Comparison of ENCODE assay signal across 16 cellular contexts in genomic region chr20:58713801-58714339, GRCh38. TPM values are rescaled to one million over a fixed set of nuclear protein-coding genes. Genes with fewer than 3 reads are reported as not detected.
A peak's percentile ranks its signal among the peaks of the same experiment; 100 is the strongest.
DNase-seq lines count a peak whose midpoint lies in the region; ATAC-seq, FAIRE-seq and TF ChIP-seq lines count a peak whose summit lies in the region.
"Had no signal": no experiment of that assay in that cellular context is flagged by ENCODE, and none has a peak within 500 bp of the region (broad histone marks: within the 10 kb centered on the region; RNA-seq: fewer than 3 reads in every experiment).

No MANE protein-coding gene starts in this region.

- H3K9ac ChIP-seq in kidney (ENCODE audit: low read length in 2 of 2): no peak overlapping the region

- CTCF ChIA-PET in activated naive CD4-positive, alpha-beta T cell treated with anti-CD3 and anti-CD28 coated beads, Interleukin-2, amount 10 ng/mL, durations not matched to agents 7 days and 5 days (lab: Charles Lee): interaction anchor here (1.3 kb wide), 1 partner anchor 10 kb away, joined by 3 read pairs; no protein-coding TSS in a partner anchor

- H3K4me3 Mint-ChIP-seq in activated naive CD4-positive, alpha-beta T cell treated with anti-CD3 and anti-CD28 coated beads, Interleukin-2, amount 10 ng/mL, durations not matched to agents 7 days and 5 days: no peak overlapping the region
- no peak overlapping the region for H3K4me3 Mint-ChIP-seq in stimulated activated naive CD8-positive, alpha-beta T cell treated with anti-CD3 and anti-CD28 coated beads, Interleukin-15, amount 100 ng/mL, for 72 hours
- H3K4me3 Mint-ChIP-seq: stimulated activated memory B cell treated with anti-CD40 and anti-IgM and Interleukin-4, amounts not matched to agents 10 μg/mL and 1 μg/mL and 100 μg/mL, for 72 hours had no signal

- H3K27ac Mint-ChIP-seq in activated naive CD4-positive, alpha-beta T cell treated with anti-CD3 and anti-CD28 coated beads, Interleukin-2, amount 10 ng/mL, durations not matched to agents 7 days and 5 days: no peak overlapping the region
- H3K27ac Mint-ChIP-seq in stimulated activated naive CD8-positive, alpha-beta T cell treated with anti-CD3 and anti-CD28 coated beads, Interleukin-15, amount 100 ng/mL, for 72 hours: no peak overlapping the region
- H3K27ac Mint-ChIP-seq: stimulated activated memory B cell treated with anti-CD40 and anti-IgM and Interleukin-4, amounts not matched to agents 10 μg/mL and 1 μg/mL and 100 μg/mL, for 72 hours had no signal

- H3K4me3 ChIP-seq in RWPE2 (ENCODE audit: severe bottlenecking): no peak overlapping the region
- H3K4me3 ChIP-seq in kidney (ENCODE audit: low read length in 2 of 2): no peak overlapping the region

- no peaks in the 10 kb centered on the region for H3K27me3 ChIP-seq in RWPE2 (ENCODE audit: insufficient read depth, poor library complexity, severe bottlenecking)

- peak; percentile 16 for DNase-seq in activated naive CD4-positive, alpha-beta T cell treated with anti-CD3 and anti-CD28 coated beads, Interleukin-2, amount 10 ng/mL, durations not matched to agents 7 days and 5 days
- no peak for DNase-seq in activated naive CD4-positive, alpha-beta T cell (lab: John Stamatoyannopoulos, UW)
- DNase-seq in RWPE2 (ENCODE audit: low spot score) (peak; percentile 86), kidney (peak; percentile 52), cerebellar nuclear complex (lab: John Stamatoyannopoulos, UW) (no peak), activated gamma-delta T cell (lab: John Stamatoyannopoulos, UW) (no peak)
- DNase-seq in stimulated activated naive CD8-positive, alpha-beta T cell treated with anti-CD3 and anti-CD28 coated beads, Interleukin-15, amount 100 ng/mL, for 72 hours: peak; percentile 0 to 6
- DNase-seq: activated CD8-positive, alpha-beta memory T cell treated with anti-CD3 and anti-CD28 coated beads, Interleukin-2, amount 50 U/mL, for 4 hours; amniotic stem cell; KG1; NCI-H1436; NCI-H524 treated with DMSO at 0.1 percent for 48 hours; stimulated activated CD4-positive, alpha-beta T cell treated with anti-CD3 and anti-CD28 coated beads, Interleukin-4, amount 100 ng/mL, for 1 hour had no signal

- no peaks in the 10 kb centered on the region for H3K27me3 Mint-ChIP-seq in activated naive CD4-positive, alpha-beta T cell treated with anti-CD3 and anti-CD28 coated beads, Interleukin-2, amount 10 ng/mL, durations not matched to agents 7 days and 5 days
- no peaks in the 10 kb centered on the region for H3K27me3 Mint-ChIP-seq in stimulated activated naive CD8-positive, alpha-beta T cell treated with anti-CD3 and anti-CD28 coated beads, Interleukin-15, amount 100 ng/mL, for 72 hours
- H3K27me3 Mint-ChIP-seq: stimulated activated memory B cell treated with anti-CD40 and anti-IgM and Interleukin-4, amounts not matched to agents 10 μg/mL and 1 μg/mL and 100 μg/mL, for 72 hours had no signal

- no peak for TF ChIP-seq CTCF in RWPE2 (IDR thresholded peaks at IDR 0.05; ENCODE audit: poor library complexity, severe bottlenecking)
- no peak for TF ChIP-seq CTCF in kidney (IDR thresholded peaks at IDR 0.05; ENCODE audit: borderline replicate concordance, extremely low read depth, insufficient read depth)

- H3K9me3 ChIP-seq in RWPE2 (ENCODE audit: severe bottlenecking): no peaks in the 10 kb centered on the region
- no peaks in the 10 kb centered on the region for H3K9me3 ChIP-seq in kidney (ENCODE audit: control insufficient read depth in 1 of 2, low read length in 2 of 2)

- no peak for FAIRE-seq in kidney (lab: Jason Lieb, UNC)
- FAIRE-seq: RCC 7860 had no signal

- intact Hi-C loops in kidney (cut with DNase I): no loop called here

- H3K36me3 Mint-ChIP-seq in activated naive CD4-positive, alpha-beta T cell treated with anti-CD3 and anti-CD28 coated beads, Interleukin-2, amount 10 ng/mL, durations not matched to agents 7 days and 5 days: no peaks in the 10 kb centered on the region

- ATAC-seq in RWPE2 (ENCODE audit: low read depth) (no peak), HG02610 (IDR thresholded peaks at IDR 0.05; ENCODE audit: unreplicated experiment) (no peak)
- no peak for ATAC-seq in stimulated activated naive CD8-positive, alpha-beta T cell treated with anti-CD3 and anti-CD28 coated beads, Interleukin-15, amount 100 ng/mL, for 72 hours
- ATAC-seq: stimulated activated memory B cell treated with anti-CD40 and anti-IgM and Interleukin-4, amounts not matched to agents 10 μg/mL and 1 μg/mL and 100 μg/mL, for 72 hours had no signal

- H3K4me1 ChIP-seq in RWPE2 (ENCODE audit: insufficient read depth, poor library complexity, severe bottlenecking) (no peaks in the 10 kb centered on the region), kidney (ENCODE audit: control insufficient read depth in 1 of 2, insufficient read depth in 1 of 2, low read depth in 1 of 2, low read length in 2 of 2) (peaks cover 0 to 2% of the 10 kb centered on the region in 2 donors)

- H3K36me3 ChIP-seq in RWPE2 (ENCODE audit: low read depth) (no peaks in the 10 kb centered on the region), kidney (ENCODE audit: control insufficient read depth in 1 of 2, insufficient read depth in 2 of 2, low read length in 2 of 2) (peaks cover 0 to 3% of the 10 kb centered on the region in 2 donors)

- no peak overlapping the region for H3K27ac ChIP-seq in RWPE2 (ENCODE audit: poor library complexity, severe bottlenecking)
- no peak overlapping the region for H3K27ac ChIP-seq in kidney (ENCODE audit: low read depth in 2 of 2, low read length in 2 of 2)

- no peaks in the 10 kb centered on the region for H3K4me1 Mint-ChIP-seq in activated naive CD4-positive, alpha-beta T cell treated with anti-CD3 and anti-CD28 coated beads, Interleukin-2, amount 10 ng/mL, durations not matched to agents 7 days and 5 days
- H3K4me1 Mint-ChIP-seq in stimulated activated naive CD8-positive, alpha-beta T cell treated with anti-CD3 and anti-CD28 coated beads, Interleukin-15, amount 100 ng/mL, for 72 hours: no peaks in the 10 kb centered on the region

- no peaks in the 10 kb centered on the region for H3K9me3 Mint-ChIP-seq in activated naive CD4-positive, alpha-beta T cell treated with anti-CD3 and anti-CD28 coated beads, Interleukin-2, amount 10 ng/mL, durations not matched to agents 7 days and 5 days
- no peaks in the 10 kb centered on the region for H3K9me3 Mint-ChIP-seq in stimulated activated naive CD8-positive, alpha-beta T cell treated with anti-CD3 and anti-CD28 coated beads, Interleukin-15, amount 100 ng/mL, for 72 hours
- H3K9me3 Mint-ChIP-seq: stimulated activated memory B cell treated with anti-CD40 and anti-IgM and Interleukin-4, amounts not matched to agents 10 μg/mL and 1 μg/mL and 100 μg/mL, for 72 hours had no signal

RNA-seq across cellular contexts. Expression of gene NPEPL1, which starts 21.3 kb away (rescaled TPM):
- total RNA-seq in kidney: 60.2 TPM
- polyA plus RNA-seq in kidney (ENCODE audit: insufficient read depth, low read depth, low replicate concordance): 39.7 TPM

Comparison
In these comparisons a context has a peak if more than half of its experiments do, and no peak if none do; other contexts are left out.
1. DNase-seq: peak in activated naive CD4-positive, alpha-beta T cell treated with anti-CD3 and anti-CD28 coated beads, Interleukin-2, amount 10 ng/mL, durations not matched to agents 7 days and 5 days (single experiment), RWPE2 (single experiment), kidney (single experiment) and stimulated activated naive CD8-positive, alpha-beta T cell treated with anti-CD3 and anti-CD28 coated beads, Interleukin-15, amount 100 ng/mL, for 72 hours (2 of 2); none in activated naive CD4-positive, alpha-beta T cell (0 of 4), cerebellar nuclear complex (0 of 2) and activated gamma-delta T cell (single experiment).